In genomic region chr3:190589326-190589725, GRCh38 we compare ENCODE assay signal across 24 cellular contexts.
"Had no signal": no experiment of that assay in that cellular context is flagged by ENCODE, and none has a peak within 500 bp of the region (broad histone marks: within the 10 kb centered on the region; RNA-seq: fewer than 3 reads in every experiment).

No MANE protein-coding gene starts in this region.

- H3K4me3 Mint-ChIP-seq: immature natural killer cell; memory B cell; mesothelial cell of epicardium; natural killer cell; neural progenitor cell; stimulated activated memory B cell treated with anti-CD40 and anti-IgM and Interleukin-4, amounts not matched to agents 10 μg/mL and 1 μg/mL and 100 μg/mL, for 72 hours; stimulated activated naive CD8-positive, alpha-beta T cell treated with anti-CD3 and anti-CD28 coated beads, Interleukin-15, Interleukin-2, amounts not matched to agents 100 ng/mL and 50 ng/mL, for 24 hours had no signal

- H3K9me3 Mint-ChIP-seq: immature natural killer cell; memory B cell; mesothelial cell of epicardium; natural killer cell; neural progenitor cell; stimulated activated naive CD8-positive, alpha-beta T cell treated with anti-CD3 and anti-CD28 coated beads, Interleukin-15, Interleukin-2, amounts not matched to agents 100 ng/mL and 50 ng/mL, for 24 hours had no signal

- H3K36me3 Mint-ChIP-seq: mesothelial cell of epicardium, natural killer cell, neural progenitor cell had no signal

- H2AFZ ChIP-seq: neural progenitor cell, parathyroid adenoma had no signal

- H3K79me2 ChIP-seq: parathyroid adenoma had no signal

- H3K4me2 ChIP-seq: neural progenitor cell had no signal

- H3K27ac ChIP-seq: esophagus squamous epithelium, gastroesophageal sphincter, left ventricle myocardium inferior, lower lobe of right lung, neural progenitor cell, parathyroid adenoma, prostate gland, tibial artery, vagina had no signal

- H3K9me3 ChIP-seq: esophagus squamous epithelium, gastroesophageal sphincter, left ventricle myocardium inferior, lower lobe of right lung, prostate gland, right lobe of liver, tibial artery, upper lobe of left lung, vagina had no signal

- H3K27me3 Mint-ChIP-seq: memory B cell; stimulated activated memory B cell treated with anti-CD40 and anti-IgM and Interleukin-4, amounts not matched to agents 10 μg/mL and 1 μg/mL and 100 μg/mL, for 72 hours; stimulated activated naive CD8-positive, alpha-beta T cell treated with anti-CD3 and anti-CD28 coated beads, Interleukin-15, Interleukin-2, amounts not matched to agents 100 ng/mL and 50 ng/mL, for 24 hours had no signal

- H3K36me3 ChIP-seq: esophagus squamous epithelium, gastroesophageal sphincter, left ventricle myocardium inferior, lower lobe of right lung, neural progenitor cell, prostate gland, right lobe of liver, tibial artery, upper lobe of left lung, vagina had no signal

- H3K27ac Mint-ChIP-seq: memory B cell; mesothelial cell of epicardium; natural killer cell; neural progenitor cell; stimulated activated memory B cell treated with anti-CD40 and anti-IgM and Interleukin-4, amounts not matched to agents 10 μg/mL and 1 μg/mL and 100 μg/mL, for 72 hours had no signal

- H3K4me3 ChIP-seq: esophagus squamous epithelium, gastroesophageal sphincter, left ventricle myocardium inferior, lower lobe of right lung, neural progenitor cell, prostate gland, right lobe of liver, tibial artery, upper lobe of left lung, vagina had no signal

- DNase-seq: dermis blood vessel endothelial cell; esophagus squamous epithelium; foreskin fibroblast; glutamatergic neuron; immature natural killer cell; left ventricle myocardium inferior; lower lobe of right lung; natural killer cell; retina; right lobe of liver; stimulated activated CD4-positive, alpha-beta T cell treated with anti-CD3 and anti-CD28 coated beads, Interleukin-15, amount 100 ng/mL, for 24 hours; stimulated activated CD4-positive, alpha-beta T cell treated with anti-CD3 and anti-CD28 coated beads, Interleukin-1b, Interleukin-23, amount 100 ng/mL, for 48 hours; stimulated activated CD4-positive, alpha-beta T cell treated with anti-CD3 and anti-CD28 coated beads, Interleukin-4, amount 100 ng/mL, for 24 hours; tibial artery; upper lobe of left lung had no signal

- H3K27me3 ChIP-seq: esophagus squamous epithelium, gastroesophageal sphincter, neural progenitor cell, right lobe of liver, tibial artery, upper lobe of left lung, vagina had no signal

- H3K4me1 ChIP-seq: neural progenitor cell, prostate gland had no signal
